2 cellular contexts compared by ENCODE assay signal in the genomic region with DNA sequence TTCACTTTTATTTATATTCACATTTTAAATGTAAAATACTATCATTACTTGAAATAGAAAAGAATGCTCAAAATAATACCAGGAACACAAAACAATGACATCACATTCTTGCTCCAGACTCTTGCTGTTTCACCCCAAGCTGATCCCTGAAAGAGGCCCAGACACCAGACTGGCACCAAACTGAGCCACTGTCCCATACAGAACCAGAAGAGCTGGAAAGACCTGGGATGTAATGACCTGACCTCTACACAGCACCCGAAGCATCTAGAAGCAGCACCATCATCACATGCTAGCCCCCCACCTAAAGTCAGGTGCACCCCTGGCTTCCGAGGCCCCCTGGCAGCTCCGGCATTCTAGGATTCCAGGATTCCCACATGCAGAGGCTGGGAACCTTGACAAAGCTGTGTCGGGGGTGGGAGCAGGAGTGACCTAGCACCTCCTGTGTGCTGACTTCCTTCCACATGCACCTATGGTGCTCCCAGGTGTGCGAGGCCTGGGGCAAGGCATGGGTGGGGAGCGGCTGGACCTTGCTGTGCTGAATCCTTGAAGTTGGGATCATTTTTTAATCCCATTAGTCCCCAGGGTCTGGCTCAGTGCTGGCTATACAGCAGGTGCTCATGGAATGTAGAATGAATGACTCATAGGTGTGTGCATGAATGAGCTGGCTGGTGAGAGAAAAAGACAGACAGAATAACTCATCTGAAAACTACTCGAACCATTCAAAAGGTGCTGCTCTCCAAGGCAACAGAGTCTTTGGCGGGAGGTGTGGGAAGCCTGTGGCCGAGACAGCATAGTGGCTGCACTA.
TF ChIP-seq lines count a peak whose summit lies in the region.

No MANE protein-coding gene starts in this region.

TF ChIP-seq in HCT116, 20 proteins besides CTCF, POLR2A, EP300 and RAD21 (continued from another document):
- TF ChIP-seq CEBPB (IDR thresholded peaks at IDR 0.05; ENCODE audit: low read depth) (no peak), MAX (IDR thresholded peaks at IDR 0.05) (peak; percentile 49; the same call in 1 of the 2 replicates), EZH2phosphoT487 (IDR thresholded peaks at IDR 0.05; ENCODE audit: borderline replicate concordance) (no peak)

TF ChIP-seq in SK-N-SH treated with all-trans-retinoic acid at 6 μM for 48 hours, 23 proteins besides CTCF, POLR2A, EP300 and RAD21 (continued from another document):
- TF ChIP-seq PATZ1 (CRISPR knock-in tag; IDR thresholded peaks at IDR 0.05; ENCODE audit: borderline replicate concordance) (no peak), OSR1 (CRISPR knock-in tag; IDR thresholded peaks at IDR 0.05) (no peak)
